ENCODE assay signal across 19 cellular contexts in the genomic region with DNA sequence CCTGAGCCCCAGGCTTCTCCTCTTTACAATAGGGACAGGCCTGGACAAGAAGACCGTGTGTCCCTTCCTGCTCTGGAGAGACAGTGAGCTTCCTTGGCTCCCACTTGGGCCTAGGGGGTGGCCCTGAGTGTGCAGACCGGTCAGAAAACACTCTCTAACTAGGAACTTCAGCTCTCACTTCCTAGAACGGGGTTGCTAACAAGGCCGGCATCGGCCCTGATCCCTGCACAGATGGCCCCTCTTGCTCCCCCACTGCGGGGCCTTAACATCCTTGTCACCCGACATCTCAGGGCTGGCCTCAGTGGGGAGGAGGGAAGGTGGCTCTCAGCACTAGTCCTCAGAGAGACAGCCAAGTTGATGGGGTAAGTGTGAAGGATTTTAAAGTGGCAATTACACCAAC.
DNase-seq lines count a peak whose midpoint lies in the region; ATAC-seq and TF ChIP-seq lines count a peak whose summit lies in the region.
"Had no signal": no experiment of that assay in that cellular context is flagged by ENCODE, and none has a peak within 500 bp of the region (broad histone marks: within the 10 kb centered on the region; RNA-seq: fewer than 3 reads in every experiment).

No MANE protein-coding gene starts in this region.

- H3K9me3 Mint-ChIP-seq in activated CD8-positive, alpha-beta memory T cell treated with anti-CD3 and anti-CD28 coated beads, Interleukin-2, amount 10 ng/mL, durations not matched to agents 7 days and 5 days (ENCODE audit: low read depth), result no peaks in the 10 kb centered on the region
- H3K9me3 Mint-ChIP-seq: CD4-positive, alpha-beta T cell; CD8-positive, alpha-beta T cell had no signal

- no peak for TF ChIP-seq CTCF in WERI-Rb-1 (IDR thresholded peaks at IDR 0.05; ENCODE audit: low read depth, low read length)
- no peak for TF ChIP-seq CTCF in spleen (IDR thresholded peaks at IDR 0.05 in 8 of 11, conservative IDR thresholded peaks at IDR 0.05 in 3 of 11)
- TF ChIP-seq CTCF in Peyer's patch (IDR thresholded peaks at IDR 0.05), result no peak

- WGBS in neuronal stem cell (ENCODE audit: extremely low coverage in 2 of 2, insufficient read length in 2 of 2, insufficient replicate concordance in 1 of 2), 2 donors, result no CpG with 5 or more reads among the region's 7 CpGs
- 61 to 86% (median 79%) methylated on average over 7 of the region's 7 CpGs for WGBS in spleen, 5 donors

- no peak overlapping the region for H3K27ac Mint-ChIP-seq in activated CD8-positive, alpha-beta memory T cell treated with anti-CD3 and anti-CD28 coated beads, Interleukin-2, amount 10 ng/mL, durations not matched to agents 7 days and 5 days
- H3K27ac Mint-ChIP-seq: B cell; CD4-positive, alpha-beta T cell; CD8-positive, alpha-beta T cell had no signal

- H4K8ac ChIP-seq in neuronal stem cell (ENCODE audit: low read depth, low read length), result no peak overlapping the region

- H3K4me1 Mint-ChIP-seq in activated CD8-positive, alpha-beta memory T cell treated with anti-CD3 and anti-CD28 coated beads, Interleukin-2, amount 10 ng/mL, durations not matched to agents 7 days and 5 days, result no peaks in the 10 kb centered on the region
- H3K4me1 Mint-ChIP-seq: B cell had no signal

- H3K4me3 Mint-ChIP-seq in activated CD8-positive, alpha-beta memory T cell treated with anti-CD3 and anti-CD28 coated beads, Interleukin-2, amount 10 ng/mL, durations not matched to agents 7 days and 5 days, result no peak overlapping the region
- H3K4me3 Mint-ChIP-seq: B cell; CD4-positive, alpha-beta T cell; CD8-positive, alpha-beta T cell had no signal

- H3K18ac ChIP-seq in neuronal stem cell (ENCODE audit: low read length), result peak overlapping the region; percentile 60

- no peak overlapping the region for H3K23ac ChIP-seq in neuronal stem cell (ENCODE audit: low read depth, low read length, poor library complexity)

- peak overlapping the region; percentile 48 for H2BK120ac ChIP-seq in neuronal stem cell (ENCODE audit: low read depth, low read length)

- H3K9me3 ChIP-seq in WERI-Rb-1 (ENCODE audit: severe bottlenecking) (no peaks in the 10 kb centered on the region), neuronal stem cell (replicated peaks in 1 of 2; ENCODE audit: control insufficient read depth in 2 of 2, insufficient read depth in 1 of 2, low read depth in 1 of 2, low read length in 2 of 2) (peaks cover 0 to 2% of the 10 kb centered on the region in 2 donors), spleen (no peaks in the 10 kb centered on the region), Peyer's patch (no peaks in the 10 kb centered on the region)
- H3K9me3 ChIP-seq: A549, Caco-2 had no signal

- H3K27me3 ChIP-seq in WERI-Rb-1 (ENCODE audit: insufficient read depth, low read depth, severe bottlenecking) (no peaks in the 10 kb centered on the region), neuronal stem cell (ENCODE audit: control insufficient read depth in 3 of 3, insufficient read depth in 3 of 3, low read depth in 1 of 3, low read length in 3 of 3) (no peaks in the 10 kb centered on the region), spleen (replicated peaks in 1 of 7) (peaks cover 0 to 23% (median 0%) of the 10 kb centered on the region in 7 donors), Peyer's patch (no peaks in the 10 kb centered on the region)
- H3K27me3 ChIP-seq: BLaER1 treated with 17β-estradiol and CSF1 and Interleukin-3, amounts not matched to agents 10 nM and 100 nM had no signal

- no peaks in the 10 kb centered on the region for H3K27me3 Mint-ChIP-seq in activated CD8-positive, alpha-beta memory T cell treated with anti-CD3 and anti-CD28 coated beads, Interleukin-2, amount 10 ng/mL, durations not matched to agents 7 days and 5 days

- H3K4me1 ChIP-seq in neuronal stem cell (ENCODE audit: control insufficient read depth in 2 of 2, insufficient read depth in 1 of 2, low read depth in 1 of 2, low read length in 2 of 2) (peaks cover 0 to 1% of the 10 kb centered on the region in 2 donors), spleen (peaks cover 0 to 11% (median 0%) of the 10 kb centered on the region in 6 donors), Peyer's patch (no peaks in the 10 kb centered on the region)
- H3K4me1 ChIP-seq: A549; BLaER1 treated with 17β-estradiol and CSF1 and Interleukin-3, amounts not matched to agents 10 nM and 100 nM; Caco-2 had no signal

- DNase-seq in WERI-Rb-1 (peak; percentile 67), neuronal stem cell (ENCODE audit: low spot score) (no peak), spleen (no peak), Peyer's patch (no peak), GDM1 (lab: John Stamatoyannopoulos, UW) (no peak)
- DNase-seq in activated CD8-positive, alpha-beta memory T cell treated with anti-CD3 and anti-CD28 coated beads, Interleukin-2, amount 10 ng/mL, durations not matched to agents 7 days and 5 days, result no peak
- DNase-seq: AML-193; Caco-2; Calu3; CD4-positive, alpha-beta T cell; CD8-positive, alpha-beta T cell; DMS79 treated with DMSO at 0.1 percent for 48 hours had no signal

- ATAC-seq in activated CD8-positive, alpha-beta memory T cell treated with anti-CD3 and anti-CD28 coated beads, Interleukin-2, amount 10 ng/mL, durations not matched to agents 7 days and 5 days, result no peak
- ATAC-seq: A549; CD8-positive, alpha-beta T cell; GM12878 had no signal

- CTCF ChIA-PET in activated CD8-positive, alpha-beta memory T cell treated with anti-CD3 and anti-CD28 coated beads, Interleukin-2, amount 10 ng/mL, durations not matched to agents 7 days and 5 days (lab: Charles Lee), result interaction anchor here (0.7 kb wide), 1 partner anchor 10 kb away, joined by 3 read pairs; no protein-coding TSS in a partner anchor

- H3K79me1 ChIP-seq in neuronal stem cell (ENCODE audit: low read depth, low read length), result no peaks in the 10 kb centered on the region

- peak overlapping the region; percentile 63 for H2AFZ ChIP-seq in neuronal stem cell (ENCODE audit: low read length)

- no peaks in the 10 kb centered on the region for H3K36me3 Mint-ChIP-seq in activated CD8-positive, alpha-beta memory T cell treated with anti-CD3 and anti-CD28 coated beads, Interleukin-2, amount 10 ng/mL, durations not matched to agents 7 days and 5 days
- H3K36me3 Mint-ChIP-seq: CD8-positive, alpha-beta T cell had no signal

- peak overlapping the region; percentile 77 for H2AK5ac ChIP-seq in neuronal stem cell (ENCODE audit: low read depth, low read length)

- H2BK15ac ChIP-seq in neuronal stem cell (ENCODE audit: low read length), result no peak overlapping the region

- no peak overlapping the region for H3K4ac ChIP-seq in neuronal stem cell (ENCODE audit: low read length)

- intact Hi-C loops in spleen (cut with DNase I; ENCODE audit: low total_unique reads), result no loop called here

- H2BK5ac ChIP-seq in neuronal stem cell (ENCODE audit: low read length), result no peak overlapping the region

- no peaks in the 10 kb centered on the region for H3K36me3 ChIP-seq in WERI-Rb-1
- no peaks in the 10 kb centered on the region for H3K36me3 ChIP-seq in neuronal stem cell (replicated peaks in 1 of 2; ENCODE audit: control insufficient read depth in 2 of 2, insufficient read depth in 2 of 2, low read length in 2 of 2)
- H3K36me3 ChIP-seq in spleen, result no peaks in the 10 kb centered on the region
- no peaks in the 10 kb centered on the region for H3K36me3 ChIP-seq in Peyer's patch
- H3K36me3 ChIP-seq: BLaER1 treated with 17β-estradiol and CSF1 and Interleukin-3, amounts not matched to agents 10 nM and 100 nM had no signal

- H3K27ac ChIP-seq in WERI-Rb-1 (peak overlapping the region; percentile 47), cingulate gyrus (ENCODE audit: low read depth, low read length) (peak overlapping the region; percentile 8), neuronal stem cell (replicated peaks; ENCODE audit: low read length) (no peak overlapping the region), spleen (peak overlapping the region in 5 of 8 donors; percentile 57 to 76 (median 73)), Peyer's patch (no peak overlapping the region)
- H3K27ac ChIP-seq: 22Rv1; A549; BLaER1 treated with 17β-estradiol and CSF1 and Interleukin-3, amounts not matched to agents 10 nM and 100 nM; C4-2B had no signal

- no peak for TF ChIP-seq POLR2A in spleen (IDR thresholded peaks at IDR 0.05)
- no peak for TF ChIP-seq POLR2A in Peyer's patch (IDR thresholded peaks at IDR 0.05)

- H3K9ac ChIP-seq in neuronal stem cell (ENCODE audit: low read depth, low read length, poor library complexity), result no peak overlapping the region
- H3K9ac ChIP-seq: BLaER1 treated with 17β-estradiol and CSF1 and Interleukin-3, amounts not matched to agents 10 nM and 100 nM had no signal

- no peak overlapping the region for H2BK12ac ChIP-seq in neuronal stem cell (ENCODE audit: low read length)

- H3K4me3 ChIP-seq in WERI-Rb-1 (ENCODE audit: low read depth, low read length) (no peak overlapping the region), neuronal stem cell (ENCODE audit: low read length in 2 of 2) (no peak overlapping the region), spleen (no peak overlapping the region), Peyer's patch (no peak overlapping the region)
- H3K4me3 ChIP-seq: A549; BLaER1 treated with 17β-estradiol and CSF1 and Interleukin-3, amounts not matched to agents 10 nM and 100 nM; GM12878 had no signal

- no peak overlapping the region for H3K4me2 ChIP-seq in neuronal stem cell (ENCODE audit: insufficient read depth, low read length, poor library complexity, severe bottlenecking)
- H3K4me2 ChIP-seq: A549; BLaER1 treated with 17β-estradiol and CSF1 and Interleukin-3, amounts not matched to agents 10 nM and 100 nM had no signal

- H3K14ac ChIP-seq in neuronal stem cell (ENCODE audit: low read length), result no peak overlapping the region

- no peak overlapping the region for H4K91ac ChIP-seq in neuronal stem cell (ENCODE audit: low read depth, low read length, poor library complexity)

Comparison
In these comparisons a context has a peak if more than half of its experiments do, and no peak if none do; other contexts are left out.
1. H3K27ac ChIP-seq: peak in WERI-Rb-1 (single experiment), cingulate gyrus (single experiment) and spleen (5 of 8); none in neuronal stem cell (single experiment) and Peyer's patch (0 of 4).